Comparison of ENCODE assay signal across 16 cellular contexts in genomic region chr17:77570565-77570898, GRCh38.
"Had no signal": no experiment of that assay in that cellular context is flagged by ENCODE, and none has a peak within 500 bp of the region (broad histone marks: within the 10 kb centered on the region; RNA-seq: fewer than 3 reads in every experiment).

No MANE protein-coding gene starts in this region.

- H3K79me2 ChIP-seq: hepatocyte had no signal

- H3K27ac ChIP-seq: hepatocyte, tibial nerve, vagina had no signal

- H3K9me3 Mint-ChIP-seq: activated naive CD4-positive, alpha-beta T cell treated with anti-CD3 and anti-CD28 coated beads, Interleukin-2, amount 50 U/mL, for 24 hours; activated T-cell treated with anti-CD3 and anti-CD28 coated beads, Interleukin-2, amount 50 U/mL, for 72 hours; dendritic cell treated with granulocyte-macrophage colony-stimulating factor and Interleukin-4, amounts not matched to agents 40 ng/mL and 50 ng/mL, for 4 days; natural killer cell; stimulated activated naive CD8-positive, alpha-beta T cell treated with anti-CD3 and anti-CD28 coated beads, Interleukin-15, Interleukin-2, amounts not matched to agents 100 ng/mL and 50 ng/mL, for 24 hours had no signal

- DNase-seq: activated CD4-positive, alpha-beta T cell treated with anti-CD3 and anti-CD28 coated beads, Interleukin-2, amount 50 U/mL, for 4 hours; activated gamma-delta T cell; activated T-cell treated with anti-CD3 and anti-CD28 coated beads, Interleukin-2, amount 50 U/mL, for 72 hours; effector memory CD4-positive, alpha-beta T cell; natural killer cell; stimulated activated CD4-positive, alpha-beta T cell treated with anti-CD3 and anti-CD28 coated beads, Interleukin-2, amount 100 ng/mL, for 24 hours; T-helper 1 cell; T1000 had no signal

- H3K36me3 Mint-ChIP-seq: activated naive CD4-positive, alpha-beta T cell treated with anti-CD3 and anti-CD28 coated beads, Interleukin-2, amount 50 U/mL, for 24 hours; natural killer cell had no signal

- H3K4me3 Mint-ChIP-seq: activated naive CD4-positive, alpha-beta T cell treated with anti-CD3 and anti-CD28 coated beads, Interleukin-2, amount 50 U/mL, for 24 hours; activated T-cell treated with anti-CD3 and anti-CD28 coated beads, Interleukin-2, amount 50 U/mL, for 72 hours; dendritic cell treated with granulocyte-macrophage colony-stimulating factor and Interleukin-4, amounts not matched to agents 40 ng/mL and 50 ng/mL, for 4 days; natural killer cell; stimulated activated naive CD8-positive, alpha-beta T cell treated with anti-CD3 and anti-CD28 coated beads, Interleukin-15, Interleukin-2, amounts not matched to agents 100 ng/mL and 50 ng/mL, for 24 hours had no signal

- H3K36me3 ChIP-seq: tibial nerve, vagina had no signal

- H3K27me3 Mint-ChIP-seq: activated naive CD4-positive, alpha-beta T cell treated with anti-CD3 and anti-CD28 coated beads, Interleukin-2, amount 50 U/mL, for 24 hours had no signal

- H3K9me3 ChIP-seq: tibial nerve, vagina had no signal

- H2AFZ ChIP-seq: hepatocyte had no signal

- H3K4me3 ChIP-seq: hepatocyte had no signal

- H3K27ac Mint-ChIP-seq: activated naive CD4-positive, alpha-beta T cell treated with anti-CD3 and anti-CD28 coated beads, Interleukin-2, amount 50 U/mL, for 24 hours; activated T-cell treated with anti-CD3 and anti-CD28 coated beads, Interleukin-2, amount 50 U/mL, for 72 hours; dendritic cell treated with granulocyte-macrophage colony-stimulating factor and Interleukin-4, amounts not matched to agents 40 ng/mL and 50 ng/mL, for 4 days; natural killer cell; progenitor cell of endocrine pancreas; stimulated activated naive CD8-positive, alpha-beta T cell treated with anti-CD3 and anti-CD28 coated beads, Interleukin-15, Interleukin-2, amounts not matched to agents 100 ng/mL and 50 ng/mL, for 24 hours had no signal

- H3K27me3 ChIP-seq: vagina had no signal

- ATAC-seq: activated CD4-positive, CD25-positive, alpha-beta regulatory T cell treated with anti-CD3 and anti-CD28 coated beads, Interleukin-2, amount 50 U/mL, for 24 hours; activated T-cell treated with anti-CD3 and anti-CD28 coated beads, Interleukin-2, amount 50 U/mL, for 72 hours had no signal
